In the genomic region with DNA sequence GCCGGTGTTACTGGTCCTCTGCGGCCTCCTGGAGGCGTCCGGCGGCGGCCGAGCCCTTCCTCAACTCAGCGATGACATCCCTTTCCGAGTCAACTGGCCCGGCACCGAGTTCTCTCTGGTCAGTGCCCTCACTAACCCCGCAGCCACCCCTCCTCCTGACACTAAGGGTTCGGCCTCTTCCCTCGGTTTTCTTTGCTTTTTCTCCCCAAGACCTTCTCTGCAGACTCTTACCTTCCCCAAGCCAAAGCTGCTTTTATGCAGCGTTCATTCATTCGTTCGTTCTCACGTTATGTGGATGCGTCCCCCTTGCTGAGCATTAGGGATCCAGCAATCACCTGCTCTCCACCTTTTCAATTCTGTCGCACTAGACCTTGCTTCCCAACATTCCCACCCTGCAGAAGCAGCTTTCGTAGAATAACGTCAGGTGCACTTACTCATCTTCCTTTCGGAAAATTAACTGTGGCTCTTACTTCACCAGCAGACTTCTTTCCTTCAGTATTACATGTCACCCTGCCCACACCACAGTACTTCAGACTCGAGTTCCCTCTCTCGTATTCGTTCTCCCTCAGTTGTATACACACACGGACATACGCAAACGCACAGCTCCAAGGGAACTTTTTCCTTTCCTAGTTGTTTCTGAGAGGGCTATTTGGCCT, we compare ENCODE assay signal across 8 cellular contexts. TPM values are rescaled to one million over a fixed set of nuclear protein-coding genes. Genes with fewer than 3 reads are reported as not detected.
DNase-seq lines count a peak whose midpoint lies in the region; TF ChIP-seq lines count a peak whose summit lies in the region.

No MANE protein-coding gene starts in this region.

- H3K36me3 ChIP-seq in H7 (replicated peaks; ENCODE audit: control insufficient read depth, insufficient read depth, low read length) (no peaks in the 10 kb centered on the region), cardiac muscle cell (no peaks in the 10 kb centered on the region)

- peak overlapping the region; percentile 88 for H3K27ac ChIP-seq in cardiac muscle cell

- H3K4me3 ChIP-seq in H7 (ENCODE audit: insufficient read depth, low read depth, low read length), result peak overlapping the region; percentile 98
- H3K4me3 ChIP-seq in cardiac muscle cell, result peak overlapping the region; percentile 71

- H3K4me3 Mint-ChIP-seq in T-helper 1 cell treated with Interleukin-12 subunit alpha and Interleukin-12 subunit beta and Interleukin-4 antibody, amounts not matched to agents 30 μg/mL and 1 μg/mL, for 36 hours, result peak overlapping the region; percentile 92
- peak overlapping the region; percentile 99 for H3K4me3 Mint-ChIP-seq in activated T-helper 1 cell treated with anti-CD3 and anti-CD28 coated beads, Interleukin-12 subunit alpha, Interleukin-12 subunit beta, Interleukin-2, Interleukin-4 antibody, amounts not matched to agents 30 ng/mL and 10 ng/mL and 1 ng/mL, durations not matched to agents 14 hours and 24 hours and 36 hours

- no peaks in the 10 kb centered on the region for H3K9me3 ChIP-seq in cardiac muscle cell (ENCODE audit: low read depth)

- no peak for DNase-seq in T-helper 1 cell
- no peak for DNase-seq in H7
- DNase-seq in KBM-7, result peak; percentile 51
- no peak for DNase-seq in activated T-helper 1 cell treated with anti-CD3 and anti-CD28 coated beads, Interleukin-12 subunit alpha, Interleukin-12 subunit beta, Interleukin-2, Interleukin-4 antibody, amounts not matched to agents 30 ng/mL and 10 ng/mL and 1 ng/mL, durations not matched to agents 14 hours and 24 hours and 36 hours (ENCODE audit: low spot score)
- peak; percentile 13 to 14 for DNase-seq in cardiac muscle cell (ENCODE audit: low read depth in 1 of 2, low spot score in 1 of 2)
- DNase-seq in pons (ENCODE audit: low spot score), result peak; percentile 16
- no peak for DNase-seq in NK-92 treated with Interleukin-12 subunit alpha and Interleukin-12 subunit beta, amount 100 ng/mL, for 24 hours (lab: John Stamatoyannopoulos, UW)

- in situ Hi-C loops in KBM-7 (cut with MboI; ENCODE audit: low pct_unique_long_range_greater_than_20kb, low sequenced_read_pairs), result no loop called here

- intact Hi-C loops in activated T-helper 1 cell treated with anti-CD3 and anti-CD28 coated beads, Interleukin-12 subunit alpha, Interleukin-12 subunit beta, Interleukin-2, Interleukin-4 antibody, amounts not matched to agents 30 ng/mL and 10 ng/mL and 1 ng/mL, durations not matched to agents 14 hours and 24 hours and 36 hours (cut with micrococcal nuclease), result loop anchor here (1.0 to 10.0 kb wide), 12 partner anchors 20 to 1905 kb away; a partner anchor contains a TSS

- peaks cover 3% of the 10 kb centered on the region for H3K36me3 Mint-ChIP-seq in T-helper 1 cell treated with Interleukin-12 subunit alpha and Interleukin-12 subunit beta and Interleukin-4 antibody, amounts not matched to agents 30 μg/mL and 1 μg/mL, for 36 hours (ENCODE audit: low read depth)
- peaks cover 8% of the 10 kb centered on the region for H3K36me3 Mint-ChIP-seq in activated T-helper 1 cell treated with anti-CD3 and anti-CD28 coated beads, Interleukin-12 subunit alpha, Interleukin-12 subunit beta, Interleukin-2, Interleukin-4 antibody, amounts not matched to agents 30 ng/mL and 10 ng/mL and 1 ng/mL, durations not matched to agents 14 hours and 24 hours and 36 hours (ENCODE audit: low read depth)

- no peak for TF ChIP-seq CTCF in cardiac muscle cell (IDR thresholded peaks at IDR 0.05; ENCODE audit: low read depth, low read length)

- H3K27me3 Mint-ChIP-seq in T-helper 1 cell treated with Interleukin-12 subunit alpha and Interleukin-12 subunit beta and Interleukin-4 antibody, amounts not matched to agents 30 μg/mL and 1 μg/mL, for 36 hours (ENCODE audit: low read depth), result no peaks in the 10 kb centered on the region
- H3K27me3 Mint-ChIP-seq in activated T-helper 1 cell treated with anti-CD3 and anti-CD28 coated beads, Interleukin-12 subunit alpha, Interleukin-12 subunit beta, Interleukin-2, Interleukin-4 antibody, amounts not matched to agents 30 ng/mL and 10 ng/mL and 1 ng/mL, durations not matched to agents 14 hours and 24 hours and 36 hours (ENCODE audit: insufficient read depth), result no peaks in the 10 kb centered on the region

- H3K27me3 ChIP-seq in H7 (ENCODE audit: control insufficient read depth, insufficient read depth, low read length) (no peaks in the 10 kb centered on the region), cardiac muscle cell (no peaks in the 10 kb centered on the region)

- peak overlapping the region; percentile 93 for H3K27ac Mint-ChIP-seq in T-helper 1 cell treated with Interleukin-12 subunit alpha and Interleukin-12 subunit beta and Interleukin-4 antibody, amounts not matched to agents 30 μg/mL and 1 μg/mL, for 36 hours
- peak overlapping the region; percentile 97 for H3K27ac Mint-ChIP-seq in activated T-helper 1 cell treated with anti-CD3 and anti-CD28 coated beads, Interleukin-12 subunit alpha, Interleukin-12 subunit beta, Interleukin-2, Interleukin-4 antibody, amounts not matched to agents 30 ng/mL and 10 ng/mL and 1 ng/mL, durations not matched to agents 14 hours and 24 hours and 36 hours

- H3K4me1 Mint-ChIP-seq in T-helper 1 cell treated with Interleukin-12 subunit alpha and Interleukin-12 subunit beta and Interleukin-4 antibody, amounts not matched to agents 30 μg/mL and 1 μg/mL, for 36 hours (ENCODE audit: low read depth), result peaks cover 27% of the 10 kb centered on the region
- H3K4me1 Mint-ChIP-seq in activated T-helper 1 cell treated with anti-CD3 and anti-CD28 coated beads, Interleukin-12 subunit alpha, Interleukin-12 subunit beta, Interleukin-2, Interleukin-4 antibody, amounts not matched to agents 30 ng/mL and 10 ng/mL and 1 ng/mL, durations not matched to agents 14 hours and 24 hours and 36 hours (ENCODE audit: low read depth), result peaks cover 47% of the 10 kb centered on the region

- H3K4me1 ChIP-seq in cardiac muscle cell (ENCODE audit: low read depth), result peaks cover 34% of the 10 kb centered on the region

- H3K9me3 Mint-ChIP-seq in T-helper 1 cell treated with Interleukin-12 subunit alpha and Interleukin-12 subunit beta and Interleukin-4 antibody, amounts not matched to agents 30 μg/mL and 1 μg/mL, for 36 hours, result no peaks in the 10 kb centered on the region
- H3K9me3 Mint-ChIP-seq in activated T-helper 1 cell treated with anti-CD3 and anti-CD28 coated beads, Interleukin-12 subunit alpha, Interleukin-12 subunit beta, Interleukin-2, Interleukin-4 antibody, amounts not matched to agents 30 ng/mL and 10 ng/mL and 1 ng/mL, durations not matched to agents 14 hours and 24 hours and 36 hours, result no peaks in the 10 kb centered on the region

RNA-seq across cellular contexts. Expression of a gene that starts 0.5 kb away (rescaled TPM):
- total RNA-seq in H7 (2014; rRNA removed; shearing (Covaris generic)), result 31.0 and 44.0 TPM in 2 replicates
- total RNA-seq in activated T-helper 1 cell treated with anti-CD3 and anti-CD28 coated beads, Interleukin-12 subunit alpha, Interleukin-12 subunit beta, Interleukin-2, Interleukin-4 antibody, amounts not matched to agents 30 ng/mL and 10 ng/mL and 1 ng/mL, durations not matched to agents 14 hours and 24 hours and 36 hours, result 28.4 and 29.6 TPM in 2 replicates
- total RNA-seq in cardiac muscle cell, result 50.8 and 106 TPM in 2 replicates
- 46.1 and 50.1 TPM in 2 replicates for polyA plus RNA-seq in cardiac muscle cell

RNA-seq across cellular contexts. Expression of a gene that starts 0.6 kb away (rescaled TPM):
- 49.2 and 54.2 TPM in 2 replicates for total RNA-seq in H7 (2014; rRNA removed; shearing (Covaris generic))
- total RNA-seq in activated T-helper 1 cell treated with anti-CD3 and anti-CD28 coated beads, Interleukin-12 subunit alpha, Interleukin-12 subunit beta, Interleukin-2, Interleukin-4 antibody, amounts not matched to agents 30 ng/mL and 10 ng/mL and 1 ng/mL, durations not matched to agents 14 hours and 24 hours and 36 hours, result 18.6 and 21.5 TPM in 2 replicates
- total RNA-seq in cardiac muscle cell, result 30.1 and 36.5 TPM in 2 replicates
- polyA plus RNA-seq in cardiac muscle cell, result 34.4 and 48.1 TPM in 2 replicates

RNA-seq across cellular contexts. Expression of a gene that starts 19.8 kb away (rescaled TPM):
- 12.1 and 18.9 TPM in 2 replicates for total RNA-seq in H7 (2014; rRNA removed; shearing (Covaris generic))
- total RNA-seq in activated T-helper 1 cell treated with anti-CD3 and anti-CD28 coated beads, Interleukin-12 subunit alpha, Interleukin-12 subunit beta, Interleukin-2, Interleukin-4 antibody, amounts not matched to agents 30 ng/mL and 10 ng/mL and 1 ng/mL, durations not matched to agents 14 hours and 24 hours and 36 hours, result 24.1 and 25.6 TPM in 2 replicates
- total RNA-seq in cardiac muscle cell, result 2.8 and 3.0 TPM in 2 replicates
- 3.7 and 4.1 TPM in 2 replicates for polyA plus RNA-seq in cardiac muscle cell

Comparison
In these comparisons a context has a peak if more than half of its experiments do, and no peak if none do; other contexts are left out.
1. DNase-seq: peak in KBM-7 (single experiment), cardiac muscle cell (2 of 2) and pons (single experiment); none in T-helper 1 cell (0 of 5), H7 (single experiment), activated T-helper 1 cell treated with anti-CD3 and anti-CD28 coated beads, Interleukin-12 subunit alpha, Interleukin-12 subunit beta, Interleukin-2, Interleukin-4 antibody, amounts not matched to agents 30 ng/mL and 10 ng/mL and 1 ng/mL, durations not matched to agents 14 hours and 24 hours and 36 hours (single experiment) and NK-92 treated with Interleukin-12 subunit alpha and Interleukin-12 subunit beta, amount 100 ng/mL, for 24 hours (single experiment).